In the genomic region with DNA sequence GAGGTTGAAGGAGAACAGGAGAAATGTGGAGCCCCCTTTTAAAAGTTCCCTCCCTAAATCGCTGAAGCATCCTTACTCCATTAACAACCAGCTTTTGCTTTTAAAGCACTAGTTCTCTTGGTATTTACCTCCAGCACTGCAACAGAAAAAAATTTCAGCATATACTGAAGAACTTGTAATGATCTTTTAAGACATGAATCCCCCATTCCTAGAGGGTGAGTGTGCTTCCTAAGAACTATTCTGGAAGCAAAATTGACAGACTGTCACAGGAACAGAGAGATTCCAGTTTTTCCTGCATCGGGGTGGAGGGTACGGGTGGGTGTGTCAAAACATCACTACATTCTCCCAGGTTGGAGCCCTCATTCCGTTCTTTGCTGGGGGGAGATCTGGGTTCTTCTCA, we compare ENCODE assay signal across 24 cellular contexts.
A peak's percentile ranks its signal among the peaks of the same experiment; 100 is the strongest.
DNase-seq lines count a peak whose midpoint lies in the region; ATAC-seq and TF ChIP-seq lines count a peak whose summit lies in the region.
"Had no signal": no experiment of that assay in that cellular context is flagged by ENCODE, and none has a peak within 500 bp of the region (broad histone marks: within the 10 kb centered on the region; RNA-seq: fewer than 3 reads in every experiment).

No MANE protein-coding gene starts in this region.

- peak overlapping the region in 8 of 11 experiments; percentile 10 to 45 (median 30); a peak in 9 of 22 replicates for H3K4me2 ChIP-seq in BLaER1 treated with 17β-estradiol and CSF1 and Interleukin-3, amounts not matched to agents 10 nM and 100 nM
- H3K4me2 ChIP-seq in Karpas-422 (ENCODE audit: low read depth, low read length, poor library complexity, severe bottlenecking): no peak overlapping the region

- H3K27ac Mint-ChIP-seq in T-cell: no peak overlapping the region
- H3K27ac Mint-ChIP-seq: activated T-cell treated with anti-CD3 and anti-CD28 coated beads, Interleukin-2, amount 50 U/mL, for 72 hours; WTC11 had no signal

- 67 to 74% (median 71%) methylated on average over 4 of the region's 4 CpGs for WGBS in ovary, 3 donors

- H3K9ac ChIP-seq in BLaER1 treated with 17β-estradiol and CSF1 and Interleukin-3, amounts not matched to agents 10 nM and 100 nM: no peak overlapping the region
- no peak overlapping the region for H3K9ac ChIP-seq in Karpas-422 (ENCODE audit: low read length)

- no peak overlapping the region for H3K4me3 Mint-ChIP-seq in T-cell
- H3K4me3 Mint-ChIP-seq: activated T-cell treated with anti-CD3 and anti-CD28 coated beads, Interleukin-2, amount 50 U/mL, for 72 hours; brain; stimulated activated naive CD8-positive, alpha-beta T cell treated with anti-CD3 and anti-CD28 coated beads, Interleukin-15, amount 100 ng/mL, for 72 hours; WTC11 had no signal

- no peak overlapping the region for H3K4me3 ChIP-seq in BLaER1 treated with 17β-estradiol and CSF1 and Interleukin-3, amounts not matched to agents 10 nM and 100 nM
- no peak overlapping the region for H3K4me3 ChIP-seq in Karpas-422 (ENCODE audit: low read length)
- H3K4me3 ChIP-seq in fibroblast of the aortic adventitia (ENCODE audit: low read depth, low read length): no peak overlapping the region
- H3K4me3 ChIP-seq in skeletal muscle cell (ENCODE audit: low read depth, low read length): no peak overlapping the region
- no peak overlapping the region for H3K4me3 ChIP-seq in ovary
- H3K4me3 ChIP-seq: skin epidermis, thyroid gland had no signal

- peaks cover 68% of the 10 kb centered on the region for H3K79me2 ChIP-seq in Karpas-422 (ENCODE audit: low read length)

- H3K36me3 Mint-ChIP-seq in T-cell: no peaks in the 10 kb centered on the region
- H3K36me3 Mint-ChIP-seq: brain had no signal

- H3K27me3 Mint-ChIP-seq in T-cell: peaks cover 6 to 7% of the 10 kb centered on the region in 2 donors
- H3K27me3 Mint-ChIP-seq: stimulated activated naive CD8-positive, alpha-beta T cell treated with anti-CD3 and anti-CD28 coated beads, Interleukin-15, amount 100 ng/mL, for 72 hours had no signal

- 0 out of 22 replicates have a peak overlapping the region, but pooled peaks of 1 of the 11 experiments have one; percentile 5 for H3K27ac ChIP-seq in BLaER1 treated with 17β-estradiol and CSF1 and Interleukin-3, amounts not matched to agents 10 nM and 100 nM
- H3K27ac ChIP-seq in Karpas-422 (ENCODE audit: low read length) (peak overlapping the region; percentile 1; the same call in 1 of the 2 replicates), ovary (no peak overlapping the region)
- H3K27ac ChIP-seq: thyroid gland had no signal

- H3K9me3 Mint-ChIP-seq in T-cell: no peaks in the 10 kb centered on the region
- H3K9me3 Mint-ChIP-seq: activated T-cell treated with anti-CD3 and anti-CD28 coated beads, Interleukin-2, amount 50 U/mL, for 72 hours; stimulated activated naive CD8-positive, alpha-beta T cell treated with anti-CD3 and anti-CD28 coated beads, Interleukin-15, amount 100 ng/mL, for 72 hours had no signal

- CTCF ChIA-PET in T-cell (lab: Charles Lee): no interaction called here

- no peak overlapping the region for H2AFZ ChIP-seq in Karpas-422 (ENCODE audit: low read length)

- no peak for DNase-seq in Karpas-422
- peak; percentile 41 for DNase-seq in fibroblast of the aortic adventitia (ENCODE audit: low read depth)
- DNase-seq in skeletal muscle cell (ENCODE audit: low read depth): peak; percentile 24
- no peak for DNase-seq in T-cell
- no peak for DNase-seq in NCI-H1105 treated with DMSO at 0.1 percent for 48 hours (lab: John Stamatoyannopoulos, UW)
- DNase-seq in ovary: no peak
- DNase-seq in nucleus accumbens (lab: John Stamatoyannopoulos, UW): no peak
- DNase-seq: activated CD4-positive, alpha-beta T cell treated with anti-CD3 and anti-CD28 coated beads, Interleukin-2, amount 50 U/mL, for 4 hours; activated naive CD4-positive, alpha-beta T cell treated with Interleukin-2 at 50 U/mL for 16 hours; activated T-cell treated with anti-CD3 and anti-CD28 coated beads, Interleukin-2, amount 50 U/mL, for 72 hours; BE2C; DMS53; left cardiac atrium; NCI-H2029 treated with DMSO at 0.1 percent for 48 hours; NCI-H2227 treated with DMSO at 0.1 percent for 48 hours; NCI-H526 treated with DMSO at 0.1 percent for 48 hours; Right ventricle myocardium superior; stimulated activated naive CD8-positive, alpha-beta T cell treated with anti-CD3 and anti-CD28 coated beads, Interleukin-15, amount 100 ng/mL, for 72 hours; SW 1271; thyroid gland had no signal

- TF ChIP-seq EP300 in ovary (IDR thresholded peaks at IDR 0.05): no peak

- peaks cover 14 to 79% (median 63%) of the 10 kb centered on the region in 10 experiments for H3K4me1 ChIP-seq in BLaER1 treated with 17β-estradiol and CSF1 and Interleukin-3, amounts not matched to agents 10 nM and 100 nM
- H3K4me1 ChIP-seq in Karpas-422 (ENCODE audit: low read length): peaks cover 69% of the 10 kb centered on the region
- H3K4me1 ChIP-seq in ovary (ENCODE audit: insufficient read depth): peaks cover 3% of the 10 kb centered on the region
- H3K4me1 ChIP-seq: BE2C, thyroid gland had no signal

- no peaks in the 10 kb centered on the region for H3K9me2 ChIP-seq in Karpas-422 (replicated peaks; ENCODE audit: insufficient read depth, low read length)

- no peak for TF ChIP-seq POLR2A in ovary (IDR thresholded peaks at IDR 0.05)

- no peak for TF ChIP-seq CTCF in fibroblast of the aortic adventitia (IDR thresholded peaks at IDR 0.05; ENCODE audit: insufficient read depth, low read length)
- no peak for TF ChIP-seq CTCF in ovary (IDR thresholded peaks at IDR 0.05)

- no peaks in the 10 kb centered on the region for H3K27me3 ChIP-seq in BLaER1 treated with 17β-estradiol and CSF1 and Interleukin-3, amounts not matched to agents 10 nM and 100 nM
- H3K27me3 ChIP-seq in Karpas-422 (ENCODE audit: low read length) (no peaks in the 10 kb centered on the region), ovary (no peaks in the 10 kb centered on the region)
- H3K27me3 ChIP-seq: BE2C, thyroid gland had no signal

- intact Hi-C loops in ovary (cut with DNase I): no loop called here

- POLR2A ChIA-PET in T-cell (lab: Charles Lee): no interaction called here

- no peak for ATAC-seq in T-cell (replicated peaks in 1 of 4)
- ATAC-seq: activated T-cell treated with anti-CD3 and anti-CD28 coated beads, Interleukin-2, amount 50 U/mL, for 72 hours; left cardiac atrium; stimulated activated naive CD8-positive, alpha-beta T cell treated with anti-CD3 and anti-CD28 coated beads, Interleukin-15, amount 100 ng/mL, for 72 hours; WTC11 had no signal

- H3K36me3 ChIP-seq in BLaER1 treated with 17β-estradiol and CSF1 and Interleukin-3, amounts not matched to agents 10 nM and 100 nM: peaks cover 0 to 80% (median 54%) of the 10 kb centered on the region in 11 experiments; a peak in 16 of 22 replicates
- H3K36me3 ChIP-seq in Karpas-422 (ENCODE audit: insufficient read depth, low read length): peaks cover 16% of the 10 kb centered on the region
- H3K36me3 ChIP-seq in ovary: no peaks in the 10 kb centered on the region
- H3K36me3 ChIP-seq: BE2C, thyroid gland had no signal

- peaks cover 0 to 4% (median 0%) of the 10 kb centered on the region in 11 experiments; a peak in 1 of 22 replicates for H3K9me3 ChIP-seq in BLaER1 treated with 17β-estradiol and CSF1 and Interleukin-3, amounts not matched to agents 10 nM and 100 nM (replicated peaks in 1 of 11)
- H3K9me3 ChIP-seq in Karpas-422 (ENCODE audit: low read length): no peaks in the 10 kb centered on the region
- no peaks in the 10 kb centered on the region for H3K9me3 ChIP-seq in ovary
- H3K9me3 ChIP-seq: BE2C, thyroid gland had no signal

- H3K4me1 Mint-ChIP-seq in T-cell: peaks cover 0 to 3% (median 0%) of the 10 kb centered on the region in 3 donors
- H3K4me1 Mint-ChIP-seq: stimulated activated naive CD8-positive, alpha-beta T cell treated with anti-CD3 and anti-CD28 coated beads, Interleukin-15, amount 100 ng/mL, for 72 hours had no signal

- H4K20me1 ChIP-seq in BLaER1 treated with 17β-estradiol and CSF1 and Interleukin-3, amounts not matched to agents 10 nM and 100 nM: peaks cover 0 to 91% (median 35%) of the 10 kb centered on the region in 11 experiments; a peak in 13 of 22 replicates
- H4K20me1 ChIP-seq in Karpas-422 (ENCODE audit: insufficient read depth, low read depth, low read length): no peaks in the 10 kb centered on the region

Comparison
In these comparisons a context has a peak if more than half of its experiments do, and no peak if none do; other contexts are left out.
1. DNase-seq: peak in fibroblast of the aortic adventitia (single experiment) and skeletal muscle cell (single experiment); none in Karpas-422 (single experiment), T-cell (0 of 34), NCI-H1105 treated with DMSO at 0.1 percent for 48 hours (single experiment), ovary (0 of 5) and nucleus accumbens (0 of 56).